8 cellular contexts compared by ENCODE assay signal in genomic region chr1:202154766-202155477, GRCh38. TPM values are rescaled to one million over a fixed set of nuclear protein-coding genes. Genes with fewer than 3 reads are reported as not detected.
DNase-seq lines count a peak whose midpoint lies in the region; ATAC-seq and TF ChIP-seq lines count a peak whose summit lies in the region.

No MANE protein-coding gene starts in this region.

- WGBS in right lobe of liver (ENCODE audit: insufficient coverage, low coverage, low lambda C conversion rate, missing lambda C conversion rate), result 39% methylated on average over 9 of the region's 11 CpGs
- WGBS in upper lobe of left lung, 2 donors, result 40 to 46% methylated on average over 11 of the region's 11 CpGs

- no peak for TF ChIP-seq EP300 in upper lobe of left lung (IDR thresholded peaks at IDR 0.05)

- H3K27me3 ChIP-seq in right lobe of liver, result no peaks in the 10 kb centered on the region
- H3K27me3 ChIP-seq in upper lobe of left lung, result no peaks in the 10 kb centered on the region

- H3K4me3 ChIP-seq in cardiac fibroblast (replicated peaks in 1 of 2; ENCODE audit: low read depth in 2 of 2, low read length in 2 of 2), result no peak overlapping the region
- H3K4me3 ChIP-seq in right lobe of liver, result no peak overlapping the region
- H3K4me3 ChIP-seq in upper lobe of left lung, result no peak overlapping the region

- H3K9me3 ChIP-seq in right lobe of liver (no peaks in the 10 kb centered on the region), upper lobe of left lung (no peaks in the 10 kb centered on the region)

- H3K4me1 ChIP-seq in right lobe of liver, result peaks cover 0 to 5% (median 0%) of the 10 kb centered on the region in 4 donors
- H3K4me1 ChIP-seq in upper lobe of left lung, result peaks cover 8 to 19% (median 12%) of the 10 kb centered on the region in 4 donors

- ATAC-seq in right lobe of liver (peak; percentile 22 to 65 (median 46)), upper lobe of left lung (ENCODE audit: low FRiP score in 2 of 2) (peak; percentile 69 to 75), GM19395 (IDR thresholded peaks at IDR 0.05; ENCODE audit: unreplicated experiment) (no peak)

- H3K27ac ChIP-seq in right lobe of liver, result no peak overlapping the region
- no peak overlapping the region for H3K27ac ChIP-seq in upper lobe of left lung

- TF ChIP-seq POLR2A in right lobe of liver (IDR thresholded peaks at IDR 0.05) (no peak), upper lobe of left lung (IDR thresholded peaks at IDR 0.05) (no peak)

- TF ChIP-seq CTCF in cardiac fibroblast (IDR thresholded peaks at IDR 0.05; ENCODE audit: low read depth, low read length) (peak; percentile 55), right lobe of liver (IDR thresholded peaks at IDR 0.05) (peak in 3 of 4 donors; percentile 14 to 39 (median 23)), upper lobe of left lung (IDR thresholded peaks at IDR 0.05) (peak; percentile 29 to 54 (median 34))

- intact Hi-C loops in right lobe of liver (cut with DNase I), result no loop called here

- DNase-seq in GM03348 (ENCODE audit: low spot score) (peak; percentile 68), LHCN-M2 (ENCODE audit: low read depth) (peak; percentile 69), SKM-1 treated with dmso at 0.1 percent for 144 hours (lab: John Stamatoyannopoulos, UW; ENCODE audit: unreplicated experiment) (peak; percentile 72), cardiac fibroblast (ENCODE audit: low read depth in 2 of 2) (peak; percentile 69 to 80), right lobe of liver (no peak), upper lobe of left lung (peak in 1 of 2 donors; percentile 84)
- no peak for DNase-seq in effector CD4-positive, alpha-beta T cell

- H3K36me3 ChIP-seq in right lobe of liver (no peaks in the 10 kb centered on the region), upper lobe of left lung (no peaks in the 10 kb centered on the region)

RNA-seq across cellular contexts. Expression of gene PTPN7, which starts 5.5 kb away (rescaled TPM):
- total RNA-seq in LHCN-M2 (2014; rRNA removed), result not detected in 2 replicates
- not detected for polyA plus RNA-seq in LHCN-M2 (2012)
- 1 to 10 TPM in 2 of 6 experiments, under 1 TPM in 4; 0.18 to 5.1 (median 0.73) TPM for total RNA-seq in right lobe of liver
- 1 to 10 TPM; 4.6 to 9.3 (median 7.7) TPM for total RNA-seq in upper lobe of left lung

RNA-seq across cellular contexts. Expression of gene ARL8A, which starts 10.4 kb away (rescaled TPM):
- total RNA-seq in LHCN-M2 (2014; rRNA removed) (25.6 and 28.1 TPM in 2 replicates), right lobe of liver (10 to 100 TPM; 23.1 to 57.7 (median 36.1) TPM), upper lobe of left lung (10 to 100 TPM; 65.7 to 96.3 (median 88.4) TPM)
- 32.5 TPM for polyA plus RNA-seq in LHCN-M2 (2012)

RNA-seq across cellular contexts. Expression of gene GPR37L1, which starts 32.2 kb away (rescaled TPM):
- 0.06 TPM in 1 of 2 replicates, not detected in the other for total RNA-seq in LHCN-M2 (2014; rRNA removed)
- 0.04 TPM for polyA plus RNA-seq in LHCN-M2 (2012)
- total RNA-seq in right lobe of liver, result under 1 TPM in 4 of 6 experiments, not detected in 2; 0.12 to 0.49 (median 0.12) TPM
- total RNA-seq in upper lobe of left lung, result under 1 TPM in 3 of 6 donors, not detected in 3; under 0.01 to 0.07 (median 0.03) TPM

RNA-seq across cellular contexts. Expression of gene LGR6, which starts 38.7 kb away (rescaled TPM):
- total RNA-seq in LHCN-M2 (2014; rRNA removed) (not detected in 2 replicates), right lobe of liver (1 to 10 TPM in 3 of 6 experiments, under 1 TPM in 3; 0.17 to 2.0 (median 1.0) TPM), upper lobe of left lung (1 to 10 TPM in 3 of 6 donors, under 1 TPM in 3; 0.46 to 5.2 (median 1.1) TPM)
- polyA plus RNA-seq in LHCN-M2 (2012), result 0.07 TPM

Comparison
In these comparisons a context has a peak if more than half of its experiments do, and no peak if none do; other contexts are left out.
1. DNase-seq: peak in GM03348 (single experiment), LHCN-M2 (single experiment), SKM-1 treated with dmso at 0.1 percent for 144 hours (single experiment) and cardiac fibroblast (2 of 2); none in right lobe of liver (0 of 3) and effector CD4-positive, alpha-beta T cell (single experiment).
2. Peak in every context shown above with its lines, with median percentiles within 50 percentile points of each other: CTCF ChIP-seq.